In genomic region chr1:78833491-78833890, GRCh38 we compare ENCODE assay signal across 14 cellular contexts.
DNase-seq lines count a peak whose midpoint lies in the region; ATAC-seq, FAIRE-seq and TF ChIP-seq lines count a peak whose summit lies in the region.
"Had no signal": no experiment of that assay in that cellular context is flagged by ENCODE, and none has a peak within 500 bp of the region (broad histone marks: within the 10 kb centered on the region; RNA-seq: fewer than 3 reads in every experiment).

No MANE protein-coding gene starts in this region.

- FAIRE-seq in A549 (lab: Jason Lieb, UNC): no peak
- FAIRE-seq in kidney (lab: Jason Lieb, UNC): no peak

- H3K27ac ChIP-seq in A549 (peak overlapping the region; percentile 33 to 77; a peak in 2 of 6 replicates), HCT116 (ENCODE audit: low read depth, low read length) (no peak overlapping the region), kidney (ENCODE audit: low read depth in 2 of 2, low read length in 2 of 2) (no peak overlapping the region)
- H3K27ac ChIP-seq: C4-2B, heart left ventricle had no signal

- 11% methylated on average over 4 of the region's 4 CpGs for WGBS in A549 (ENCODE audit: missing lambda C conversion rate)

- no peaks in the 10 kb centered on the region for H3K79me2 ChIP-seq in HCT116 (ENCODE audit: insufficient read depth, low read length)

- peaks cover 11% of the 10 kb centered on the region; the same call in 2 of the 3 replicates for H3K4me1 ChIP-seq in A549
- H3K4me1 ChIP-seq in HCT116 (ENCODE audit: control insufficient read depth in 1 of 2, insufficient read depth in 2 of 2, low read length in 2 of 2): peaks cover 2 to 22% of the 10 kb centered on the region in 2 experiments; a peak in 3 of 4 replicates
- no peaks in the 10 kb centered on the region for H3K4me1 ChIP-seq in kidney (ENCODE audit: control insufficient read depth in 1 of 2, insufficient read depth in 1 of 2, low read depth in 1 of 2, low read length in 2 of 2)
- H3K4me1 ChIP-seq: heart left ventricle had no signal

- TF ChIP-seq EP300 in A549 (IDR thresholded peaks at IDR 0.05): no peak

- H3K4me3 ChIP-seq in A549: no peak overlapping the region
- no peak overlapping the region for H3K4me3 ChIP-seq in HCT116 (replicated peaks in 1 of 2; ENCODE audit: low read depth in 1 of 2, low read length in 2 of 2)
- H3K4me3 ChIP-seq in fibroblast of villous mesenchyme (ENCODE audit: low read depth, low read length): no peak overlapping the region
- H3K4me3 ChIP-seq in kidney (ENCODE audit: low read length in 2 of 2): no peak overlapping the region
- H3K4me3 ChIP-seq: heart left ventricle had no signal

- H3K9ac ChIP-seq in HCT116 (ENCODE audit: low read length) (no peak overlapping the region), kidney (ENCODE audit: low read length in 2 of 2) (no peak overlapping the region)

- no peaks in the 10 kb centered on the region for H3K9me2 ChIP-seq in HCT116 (ENCODE audit: insufficient read depth)

- ATAC-seq in A549 (no peak; a peak in 1 of 6 replicates), HCT116 (no peak), GM21390 (IDR thresholded peaks at IDR 0.05; ENCODE audit: unreplicated experiment) (no peak), HG02884 (IDR thresholded peaks at IDR 0.05; ENCODE audit: unreplicated experiment) (no peak)
- ATAC-seq: activated naive CD8-positive, alpha-beta T cell treated with anti-CD3 and anti-CD28 coated beads, Interleukin-2, amount 50 U/mL, for 24 hours; heart left ventricle had no signal

- intact Hi-C loops in HCT116 (cut with micrococcal nuclease) (loop anchor here (10.0 kb wide), 1 partner anchor 651 kb away; no protein-coding TSS in a partner anchor), kidney (cut with DNase I) (no loop called here)

- CTCF ChIA-PET in A549 (lab: Yijun Ruan, JAX): interaction anchor here (0.7 to 0.9 kb wide), 2 partner anchors 145 to 518 kb away, joined by 3 to 5 read pairs; no protein-coding TSS in a partner anchor
- CTCF ChIA-PET in HCT116 (lab: Charles Lee): no interaction called here

- TF ChIP-seq RAD21 in A549 (conservative IDR thresholded peaks at IDR 0.05 in 1 of 2, IDR thresholded peaks at IDR 0.05 in 1 of 2) (no peak), HCT116 (IDR thresholded peaks at IDR 0.05; ENCODE audit: low read depth) (no peak)

- no TSS peak for BruUV-seq in HCT116 (replicated peaks; lab: Mats Ljungman, UMichigan)

- RAD21 ChIA-PET in HCT116 (lab: Charles Lee; ENCODE audit: low non-redundant PET in 1 of 2, low total read pairs in 2 of 2, uncharacterized antibody in 2 of 2, unreplicated experiment in 2 of 2): no interaction called here

- H3K4me2 ChIP-seq in A549: peak overlapping the region; percentile 33
- H3K4me2 ChIP-seq in HCT116 (ENCODE audit: low read length): peak overlapping the region; percentile 31; the same call in 1 of the 2 replicates

- TF ChIP-seq POLR2A in A549 (IDR thresholded peaks at IDR 0.05; ENCODE audit: low read length): no peak
- no peak for TF ChIP-seq POLR2A in HCT116 (IDR thresholded peaks at IDR 0.05; ENCODE audit: borderline replicate concordance, extremely low read depth, insufficient read depth, insufficient read length)

- no peaks in the 10 kb centered on the region for H4K20me1 ChIP-seq in HCT116 (ENCODE audit: insufficient read depth)

- DNase-seq in A549 (ENCODE audit: low read depth in 1 of 2, low spot score in 1 of 2) (peak in 1 of 2 experiments; percentile 37), HCT116 (ENCODE audit: low read depth, low spot score) (peak; percentile 22), SK-N-DZ (ENCODE audit: low spot score) (peak; percentile 31), fibroblast of villous mesenchyme (ENCODE audit: low read depth) (peak; percentile 58), NK-92 (lab: John Stamatoyannopoulos, UW; ENCODE audit: unreplicated experiment) (no peak), kidney (no peak)
- DNase-seq: activated CD4-positive, alpha-beta T cell treated with anti-CD3 and anti-CD28 coated beads, Interleukin-2, amount 50 U/mL, for 48 hours; activated naive CD8-positive, alpha-beta T cell treated with anti-CD3 and anti-CD28 coated beads, Interleukin-2, amount 50 U/mL, for 24 hours; heart left ventricle; NCI-H1048; stimulated activated CD4-positive, alpha-beta T cell treated with anti-CD3 and anti-CD28 coated beads, Interleukin-2, amount 100 ng/mL, for 24 hours had no signal

- TF ChIP-seq CTCF in A549 (IDR thresholded peaks at IDR 0.05) (no peak), HCT116 (IDR thresholded peaks at IDR 0.05 in 2 of 3, conservative IDR thresholded peaks at IDR 0.05 in 1 of 3; ENCODE audit: borderline replicate concordance in 1 of 3, insufficient read depth in 1 of 3, low read depth in 2 of 3, low read length in 2 of 3) (no peak), fibroblast of villous mesenchyme (IDR thresholded peaks at IDR 0.05; ENCODE audit: insufficient read depth, low read depth, low read length) (no peak), kidney (IDR thresholded peaks at IDR 0.05; ENCODE audit: borderline replicate concordance, extremely low read depth, insufficient read depth) (no peak)

- POLR2A ChIA-PET in A549 (lab: Yijun Ruan, JAX) (no interaction called here), HCT116 (lab: Charles Lee) (no interaction called here)

- no peaks in the 10 kb centered on the region for H3K27me3 ChIP-seq in HCT116 (ENCODE audit: insufficient read depth, low read length)
- H3K27me3 ChIP-seq: heart left ventricle had no signal

- H3K36me3 ChIP-seq in HCT116 (ENCODE audit: control insufficient read depth in 1 of 2, insufficient read depth in 2 of 2, low read length in 2 of 2) (no peaks in the 10 kb centered on the region), kidney (ENCODE audit: control insufficient read depth in 1 of 2, insufficient read depth in 2 of 2, low read length in 2 of 2) (no peaks in the 10 kb centered on the region)
- H3K36me3 ChIP-seq: heart left ventricle had no signal

- H3K9me3 ChIP-seq in A549 (no peaks in the 10 kb centered on the region), HCT116 (ENCODE audit: control insufficient read depth in 1 of 2, insufficient read depth in 1 of 2, low read depth in 1 of 2, low read length in 2 of 2) (no peaks in the 10 kb centered on the region), kidney (ENCODE audit: control insufficient read depth in 1 of 2, low read length in 2 of 2) (no peaks in the 10 kb centered on the region)
- H3K9me3 ChIP-seq: heart left ventricle had no signal

- H2AFZ ChIP-seq in HCT116 (ENCODE audit: low read depth, low read length, poor library complexity, severe bottlenecking): peak overlapping the region; percentile 57

TF ChIP-seq in A549, 52 proteins besides CTCF, POLR2A, EP300 and RAD21 (continues in another document):
- TF ChIP-seq JUNB (IDR thresholded peaks at IDR 0.05) (peak; percentile 50), REST (IDR thresholded peaks at IDR 0.05) (no peak), ZNF302 (CRISPR knock-in tag; IDR thresholded peaks at IDR 0.05) (no peak), HOXB5 (CRISPR knock-in tag; IDR thresholded peaks at IDR 0.05) (no peak)

TF ChIP-seq in HCT116, 20 proteins besides CTCF, POLR2A, EP300 and RAD21:
- TF ChIP-seq FOSL1 (IDR thresholded peaks at IDR 0.05; ENCODE audit: low read depth) (0 out of 2 replicates have a peak, but pooled peaks have one; percentile 24), EGR1 (IDR thresholded peaks at IDR 0.05; ENCODE audit: low read depth) (no peak), CEBPB (IDR thresholded peaks at IDR 0.05; ENCODE audit: low read depth) (0 out of 2 replicates have a peak, but pooled peaks have one; percentile 35), JUND (IDR thresholded peaks at IDR 0.05) (peak; percentile 28), SP1 (IDR thresholded peaks at IDR 0.05; ENCODE audit: low read depth) (peak; percentile 47), YY1 (IDR thresholded peaks at IDR 0.05; ENCODE audit: extremely low read depth, insufficient replicate concordance, low read depth, low read length) (no peak), ZNF274 (IDR thresholded peaks at IDR 0.05; ENCODE audit: low read depth, low read length) (no peak), SIN3A (IDR thresholded peaks at IDR 0.05; ENCODE audit: low read depth) (no peak), ZBTB33 (IDR thresholded peaks at IDR 0.05; ENCODE audit: extremely low read depth, insufficient replicate concordance, low read length) (no peak)

Comparison
In these comparisons a context has a peak if more than half of its experiments do, and no peak if none do; other contexts are left out.
1. DNase-seq: peak in HCT116 (single experiment), SK-N-DZ (single experiment) and fibroblast of villous mesenchyme (single experiment); none in NK-92 (single experiment) and kidney (single experiment).
2. H3K27ac ChIP-seq: peak in A549 (2 of 2); none in HCT116 (single experiment) and kidney (0 of 2).
3. Of the 6 proteins assayed by ChIP-seq in both A549 and HCT116: peak only in A549: none; only in HCT116: CEBPB; in both: none; in neither: 5.